Comparison of ENCODE assay signal across 14 cellular contexts in genomic region chr3:4972652-4973643, GRCh38. TPM values are rescaled to one million over a fixed set of nuclear protein-coding genes. Genes with fewer than 3 reads are reported as not detected.
DNase-seq lines count a peak whose midpoint lies in the region; ATAC-seq, FAIRE-seq and TF ChIP-seq lines count a peak whose summit lies in the region.
"Had no signal": no experiment of that assay in that cellular context is flagged by ENCODE, and none has a peak within 500 bp of the region (broad histone marks: within the 10 kb centered on the region; RNA-seq: fewer than 3 reads in every experiment).

No MANE protein-coding gene starts in this region.

- H3K9ac ChIP-seq in Karpas-422 (ENCODE audit: low read length), result no peak overlapping the region

- H3K4me1 ChIP-seq in ACC112 (ENCODE audit: control insufficient read depth, insufficient read depth, low read length, unreplicated experiment) (peaks cover 12% of the 10 kb centered on the region), Karpas-422 (ENCODE audit: low read length) (peaks cover 3% of the 10 kb centered on the region), pancreas (peaks cover 12 to 20% (median 13%) of the 10 kb centered on the region in 3 donors)

- H3K4me1 Mint-ChIP-seq in activated T-helper 1 cell treated with anti-CD3 and anti-CD28 coated beads, Interleukin-12 subunit alpha, Interleukin-12 subunit beta, Interleukin-2, Interleukin-4 antibody, amounts not matched to agents 30 ng/mL and 10 ng/mL and 1 ng/mL, durations not matched to agents 14 hours and 24 hours and 36 hours (ENCODE audit: low read depth), result peaks cover 39% of the 10 kb centered on the region

- H3K27me3 ChIP-seq in ACC112 (ENCODE audit: insufficient read depth, low read length) (no peaks in the 10 kb centered on the region), Karpas-422 (ENCODE audit: low read length) (no peaks in the 10 kb centered on the region), pancreas (no peaks in the 10 kb centered on the region)
- H3K27me3 ChIP-seq: tibial nerve had no signal

- no peak overlapping the region for H3K27ac ChIP-seq in ACC112 (ENCODE audit: low read depth, low read length)
- H3K27ac ChIP-seq in Karpas-422 (ENCODE audit: low read length), result no peak overlapping the region
- peak overlapping the region in 1 of 4 donors; percentile 12 for H3K27ac ChIP-seq in pancreas
- H3K27ac ChIP-seq: coronary artery, tibial nerve had no signal

- DNase-seq in activated T-helper 1 cell treated with anti-CD3 and anti-CD28 coated beads, Interleukin-12 subunit alpha, Interleukin-12 subunit beta, Interleukin-2, Interleukin-4 antibody, amounts not matched to agents 30 ng/mL and 10 ng/mL and 1 ng/mL, durations not matched to agents 14 hours and 24 hours and 36 hours (ENCODE audit: low spot score), result no peak
- DNase-seq in Karpas-422, result no peak
- no peak for DNase-seq in pancreas
- no peak for DNase-seq in GM20000 (ENCODE audit: low spot score)
- no peak for DNase-seq in urothelium cell line (ENCODE audit: low spot score)
- DNase-seq: NCI-H146; NK-92 treated with Interleukin-12 subunit alpha and Interleukin-12 subunit beta, amount 100 ng/mL, for 24 hours had no signal

- 53 to 57% methylated on average over 9 of the region's 9 CpGs for WGBS in pancreas, 2 donors

- TF ChIP-seq CTCF in pancreas (IDR thresholded peaks at IDR 0.05), result no peak
- TF ChIP-seq CTCF in GM20000 (IDR thresholded peaks at IDR 0.05; ENCODE audit: extremely low read depth, missing control alignments), result no peak

- peak overlapping the region; percentile 18 for H3K27ac Mint-ChIP-seq in activated T-helper 1 cell treated with anti-CD3 and anti-CD28 coated beads, Interleukin-12 subunit alpha, Interleukin-12 subunit beta, Interleukin-2, Interleukin-4 antibody, amounts not matched to agents 30 ng/mL and 10 ng/mL and 1 ng/mL, durations not matched to agents 14 hours and 24 hours and 36 hours
- H3K27ac Mint-ChIP-seq: activated naive CD8-positive, alpha-beta T cell had no signal

- H3K36me3 Mint-ChIP-seq in activated T-helper 1 cell treated with anti-CD3 and anti-CD28 coated beads, Interleukin-12 subunit alpha, Interleukin-12 subunit beta, Interleukin-2, Interleukin-4 antibody, amounts not matched to agents 30 ng/mL and 10 ng/mL and 1 ng/mL, durations not matched to agents 14 hours and 24 hours and 36 hours (ENCODE audit: low read depth), result peaks cover 32% of the 10 kb centered on the region

- intact Hi-C loops in activated T-helper 1 cell treated with anti-CD3 and anti-CD28 coated beads, Interleukin-12 subunit alpha, Interleukin-12 subunit beta, Interleukin-2, Interleukin-4 antibody, amounts not matched to agents 30 ng/mL and 10 ng/mL and 1 ng/mL, durations not matched to agents 14 hours and 24 hours and 36 hours (cut with micrococcal nuclease), result no loop called here
- intact Hi-C loops in pancreas (cut with DNase I), result no loop called here

- no peaks in the 10 kb centered on the region for H3K27me3 Mint-ChIP-seq in activated T-helper 1 cell treated with anti-CD3 and anti-CD28 coated beads, Interleukin-12 subunit alpha, Interleukin-12 subunit beta, Interleukin-2, Interleukin-4 antibody, amounts not matched to agents 30 ng/mL and 10 ng/mL and 1 ng/mL, durations not matched to agents 14 hours and 24 hours and 36 hours (ENCODE audit: insufficient read depth)
- H3K27me3 Mint-ChIP-seq: activated naive CD8-positive, alpha-beta T cell had no signal

- H3K9me2 ChIP-seq in Karpas-422 (replicated peaks; ENCODE audit: insufficient read depth, low read length), result no peaks in the 10 kb centered on the region

- H3K4me3 Mint-ChIP-seq in activated T-helper 1 cell treated with anti-CD3 and anti-CD28 coated beads, Interleukin-12 subunit alpha, Interleukin-12 subunit beta, Interleukin-2, Interleukin-4 antibody, amounts not matched to agents 30 ng/mL and 10 ng/mL and 1 ng/mL, durations not matched to agents 14 hours and 24 hours and 36 hours, result no peak overlapping the region
- H3K4me3 Mint-ChIP-seq: activated naive CD8-positive, alpha-beta T cell had no signal

- no peaks in the 10 kb centered on the region for H3K9me3 ChIP-seq in Karpas-422 (ENCODE audit: low read length)
- H3K9me3 ChIP-seq in pancreas, result no peaks in the 10 kb centered on the region
- H3K9me3 ChIP-seq: tibial nerve had no signal

- H3K9me3 Mint-ChIP-seq in activated T-helper 1 cell treated with anti-CD3 and anti-CD28 coated beads, Interleukin-12 subunit alpha, Interleukin-12 subunit beta, Interleukin-2, Interleukin-4 antibody, amounts not matched to agents 30 ng/mL and 10 ng/mL and 1 ng/mL, durations not matched to agents 14 hours and 24 hours and 36 hours, result peaks cover 56% of the 10 kb centered on the region

- H3K4me3 ChIP-seq in ACC112 (ENCODE audit: low read depth, low read length) (no peak overlapping the region), Karpas-422 (ENCODE audit: low read length) (no peak overlapping the region), pancreas (no peak overlapping the region)
- H3K4me3 ChIP-seq: coronary artery, tibial nerve had no signal

- peak; percentile 35 for ATAC-seq in GM18519 (IDR thresholded peaks at IDR 0.05; ENCODE audit: low FRiP score, unreplicated experiment)
- peak; percentile 21 for ATAC-seq in HG02884 (IDR thresholded peaks at IDR 0.05; ENCODE audit: unreplicated experiment)
- ATAC-seq in pancreas, result no peak
- ATAC-seq: SK-N-SH treated with all-trans-retinoic acid at 6 μM for 48 hours had no signal

- FAIRE-seq in pancreas (lab: Jason Lieb, UNC), result no peak
- no peak for FAIRE-seq in urothelium cell line (lab: Jason Lieb, UNC)

- H2AFZ ChIP-seq in ACC112 (ENCODE audit: low read length, unreplicated experiment) (peak overlapping the region; percentile 39), Karpas-422 (ENCODE audit: low read length) (no peak overlapping the region)

- no peaks in the 10 kb centered on the region for H3K79me2 ChIP-seq in ACC112 (ENCODE audit: control insufficient read depth, insufficient read depth, low read length, unreplicated experiment)
- H3K79me2 ChIP-seq in Karpas-422 (ENCODE audit: low read length), result no peaks in the 10 kb centered on the region

- H4K20me1 ChIP-seq in Karpas-422 (ENCODE audit: insufficient read depth, low read depth, low read length), result no peaks in the 10 kb centered on the region

- no peak overlapping the region for H3K4me2 ChIP-seq in Karpas-422 (ENCODE audit: low read depth, low read length, poor library complexity, severe bottlenecking)

- H3K36me3 ChIP-seq in ACC112 (ENCODE audit: insufficient read depth, low read length) (no peaks in the 10 kb centered on the region), Karpas-422 (ENCODE audit: insufficient read depth, low read length) (no peaks in the 10 kb centered on the region), pancreas (no peaks in the 10 kb centered on the region)
- H3K36me3 ChIP-seq: tibial nerve had no signal

RNA-seq across cellular contexts. Expression of gene BHLHE40, which starts 6.3 kb away (rescaled TPM):
- total RNA-seq in activated T-helper 1 cell treated with anti-CD3 and anti-CD28 coated beads, Interleukin-12 subunit alpha, Interleukin-12 subunit beta, Interleukin-2, Interleukin-4 antibody, amounts not matched to agents 30 ng/mL and 10 ng/mL and 1 ng/mL, durations not matched to agents 14 hours and 24 hours and 36 hours, result 449 and 458 TPM in 2 replicates
- total RNA-seq in Karpas-422 (2014; rRNA removed; shearing (Covaris generic); ENCODE audit: low replicate concordance), result 0.36 and 0.86 TPM in 2 replicates
- 10 to 100 TPM; 19.3 to 66.7 (median 38.1) TPM for total RNA-seq in pancreas
- polyA plus RNA-seq in pancreas, result 10 to 100 TPM; 23.6 to 41.9 TPM

Comparison
In these comparisons a context has a peak if more than half of its experiments do, and no peak if none do; other contexts are left out.
1. ATAC-seq: peak in GM18519 (single experiment) and HG02884 (single experiment); none in pancreas (0 of 4).
2. RNA of gene BHLHE40, which starts 6.3 kb away (total RNA-seq): 449 to 458 TPM in activated T-helper 1 cell treated with anti-CD3 and anti-CD28 coated beads, Interleukin-12 subunit alpha, Interleukin-12 subunit beta, Interleukin-2, Interleukin-4 antibody, amounts not matched to agents 30 ng/mL and 10 ng/mL and 1 ng/mL, durations not matched to agents 14 hours and 24 hours and 36 hours and 19.3 to 66.7 TPM in pancreas; 0.36 to 0.86 TPM in Karpas-422; every median in the first group is over 10 times any median in the second.